8 cellular contexts compared by ENCODE assay signal in the genomic region with DNA sequence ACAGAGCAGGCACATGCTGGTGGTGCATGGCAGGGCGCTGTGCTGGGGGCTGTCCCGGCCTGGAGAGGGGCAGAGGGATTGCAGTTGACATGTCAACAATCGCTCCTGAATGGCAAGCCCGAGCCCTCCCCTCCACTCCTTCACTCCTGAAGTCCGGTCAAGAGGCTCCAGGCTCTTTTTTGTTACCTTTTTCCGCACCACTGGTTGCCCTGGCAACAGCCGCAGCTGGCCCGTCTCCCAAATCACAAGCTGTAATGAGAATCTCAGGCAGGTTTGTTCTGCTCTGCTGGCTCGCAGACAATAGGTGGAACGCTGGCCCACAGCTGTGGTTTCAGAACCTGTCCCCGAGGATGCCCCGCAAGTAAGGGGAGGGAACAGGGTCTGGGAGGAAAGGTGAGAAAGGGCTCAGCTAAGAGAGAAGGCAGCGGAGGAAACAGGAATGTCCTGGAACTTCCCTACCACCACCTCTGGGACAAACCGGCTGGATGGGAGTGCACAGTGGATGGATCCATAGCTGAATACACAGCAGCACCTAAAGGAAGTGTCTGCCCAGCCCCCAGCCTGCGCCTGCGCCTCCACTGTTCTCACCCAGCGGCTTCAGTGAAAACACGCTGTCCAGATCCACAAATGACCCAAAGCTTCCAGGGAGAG. TPM values are rescaled to one million over a fixed set of nuclear protein-coding genes. Genes with fewer than 3 reads are reported as not detected.
DNase-seq lines count a peak whose midpoint lies in the region; ATAC-seq and TF ChIP-seq lines count a peak whose summit lies in the region.

No MANE protein-coding gene starts in this region.

- ATAC-seq in GM18502 (IDR thresholded peaks at IDR 0.05; ENCODE audit: poor library complexity, unreplicated experiment) (peak; percentile 57), HG03066 (IDR thresholded peaks at IDR 0.05; ENCODE audit: low read depth, unreplicated experiment) (peak; percentile 38), left cardiac atrium (peak; percentile 32 to 41)

- no peaks in the 10 kb centered on the region for H3K9me3 ChIP-seq in thyroid gland

- H3K36me3 ChIP-seq in thyroid gland = no peaks in the 10 kb centered on the region

- peak; percentile 92 for DNase-seq in NCI-H69 (lab: John Stamatoyannopoulos, UW)
- DNase-seq in left cardiac atrium = no peak
- peak; percentile 98 to 99 for DNase-seq in thyroid gland
- DNase-seq in stimulated activated CD4-positive, alpha-beta T cell treated with anti-CD3 and anti-CD28 coated beads, Interleukin-4, amount 100 ng/mL, for 24 hours = no peak
- no peak for DNase-seq in mesenteric fat pad (ENCODE audit: low spot score)
- no peak for DNase-seq in NAMALWA (ENCODE audit: low spot score)

- 16 to 21% methylated on average over 18 of the region's 18 CpGs for WGBS in thyroid gland, 2 donors

- no peaks in the 10 kb centered on the region for H3K27me3 ChIP-seq in thyroid gland

- peak in 1 of 2 donors; percentile 44 for TF ChIP-seq POLR2A in thyroid gland (IDR thresholded peaks at IDR 0.05)

- peak overlapping the region; percentile 75 to 89 (median 85) for H3K27ac ChIP-seq in thyroid gland

- no peak overlapping the region for H3K4me3 ChIP-seq in thyroid gland (replicated peaks in 1 of 3)

- intact Hi-C loops in left cardiac atrium (cut with DNase I) (no loop called here), thyroid gland (cut with DNase I) (no loop called here)

- H3K4me1 ChIP-seq in thyroid gland = peaks cover 33 to 34% of the 10 kb centered on the region in 2 donors

- TF ChIP-seq CTCF in thyroid gland (IDR thresholded peaks at IDR 0.05) = peak in 1 of 6 experiments; percentile 6

RNA-seq across cellular contexts. Expression of a gene that starts 58.9 kb away (rescaled TPM):
- not detected for total RNA-seq in left cardiac atrium
- under 1 TPM in 1 of 4 donors, not detected in 3; 0.24 TPM for total RNA-seq in thyroid gland
- total RNA-seq in mesenteric fat pad = not detected

Comparison
In these comparisons a context has a peak if more than half of its experiments do, and no peak if none do; other contexts are left out.
1. DNase-seq: peak in NCI-H69 (single experiment) and thyroid gland (2 of 2); none in left cardiac atrium (single experiment), stimulated activated CD4-positive, alpha-beta T cell treated with anti-CD3 and anti-CD28 coated beads, Interleukin-4, amount 100 ng/mL, for 24 hours (single experiment), mesenteric fat pad (single experiment) and NAMALWA (single experiment).
2. Peak in every context shown above with its lines, with median percentiles within 50 percentile points of each other: ATAC-seq.